ENCODE assay signal across 20 cellular contexts in the genomic region with DNA sequence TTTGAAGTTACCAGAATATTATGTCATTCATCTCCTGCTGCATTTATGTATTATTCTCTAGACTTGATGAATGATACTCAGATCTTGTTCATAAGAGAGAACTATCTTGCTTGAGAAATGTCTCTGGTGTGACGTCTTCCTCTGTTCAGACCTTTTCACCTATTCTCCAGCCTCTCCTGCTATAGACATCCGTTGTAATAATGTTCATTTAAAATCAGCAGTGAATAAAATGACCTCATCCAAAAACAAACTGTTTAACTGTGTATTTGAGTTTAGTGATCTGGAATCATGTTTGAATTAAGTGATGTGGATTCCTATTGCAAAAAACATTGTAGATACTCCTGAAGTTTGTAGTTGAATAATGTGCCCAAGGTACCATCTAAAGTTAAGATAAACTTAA.
"Had no signal": no experiment of that assay in that cellular context is flagged by ENCODE, and none has a peak within 500 bp of the region (broad histone marks: within the 10 kb centered on the region; RNA-seq: fewer than 3 reads in every experiment).

No MANE protein-coding gene starts in this region.

- H3K9me3 Mint-ChIP-seq: activated naive CD8-positive, alpha-beta T cell treated with anti-CD3 and anti-CD28 coated beads for 36 hours; endodermal cell; naive thymus-derived CD4-positive, alpha-beta T cell had no signal

- FAIRE-seq: colon had no signal

- H3K9me3 ChIP-seq: mucosa of descending colon had no signal

- H3K27me3 ChIP-seq: cardiac muscle cell, dorsolateral prefrontal cortex had no signal

- H3K27ac ChIP-seq: cardiac muscle cell, dorsolateral prefrontal cortex, epithelial cell of prostate, parathyroid adenoma, WERI-Rb-1 had no signal

- DNase-seq: activated CD4-positive, alpha-beta T cell treated with anti-CD3 and anti-CD28 coated beads, Interleukin-2, amount 50 U/mL, for 48 hours; activated naive CD4-positive, alpha-beta T cell; activated naive CD8-positive, alpha-beta T cell treated with anti-CD3 and anti-CD28 coated beads for 36 hours; amniotic stem cell; dorsolateral prefrontal cortex; endodermal cell; left ventricle myocardium superior; mesenchymal stem cell; mucosa of descending colon; naive thymus-derived CD4-positive, alpha-beta T cell; stimulated activated CD4-positive, alpha-beta T cell treated with anti-CD3 and anti-CD28 coated beads, Interleukin-4, amount 100 ng/mL, for 24 hours; stimulated activated naive CD4-positive, alpha-beta T cell; SW 1271; WERI-Rb-1 had no signal

- H3K4me2 ChIP-seq: smooth muscle cell had no signal

- H3K27ac Mint-ChIP-seq: activated naive CD8-positive, alpha-beta T cell treated with anti-CD3 and anti-CD28 coated beads for 36 hours; endodermal cell had no signal

- H3K36me3 ChIP-seq: cardiac muscle cell, WERI-Rb-1 had no signal

- ATAC-seq: left ventricle myocardium superior; mucosa of descending colon; naive thymus-derived CD4-positive, alpha-beta T cell; sciatic nerve had no signal

- H3K4me3 Mint-ChIP-seq: activated naive CD8-positive, alpha-beta T cell treated with anti-CD3 and anti-CD28 coated beads for 36 hours; endodermal cell; naive thymus-derived CD4-positive, alpha-beta T cell had no signal

- H2AFZ ChIP-seq: parathyroid adenoma had no signal

- H3K4me1 ChIP-seq: parathyroid adenoma had no signal

- H3K9ac ChIP-seq: parathyroid adenoma had no signal

- H3K27me3 Mint-ChIP-seq: activated naive CD8-positive, alpha-beta T cell treated with anti-CD3 and anti-CD28 coated beads for 36 hours; naive thymus-derived CD4-positive, alpha-beta T cell had no signal

- H3K4me3 ChIP-seq: cardiac muscle cell, dorsolateral prefrontal cortex, mucosa of descending colon, smooth muscle cell had no signal
